ENCODE assay signal across 1 cellular context in genomic region chr3:42012935-42013651, GRCh38.
TF ChIP-seq lines count a peak whose summit lies in the region.

No MANE protein-coding gene starts in this region.

TF ChIP-seq in GM12878, 131 proteins besides CTCF, POLR2A, EP300 and RAD21 (continued from another document and continues in another):
- TF ChIP-seq HSF1 (IDR thresholded peaks at IDR 0.05; ENCODE audit: low read depth, low read length) (no peak), HDAC2 (IDR thresholded peaks at IDR 0.05) (no peak), NFYA (IDR thresholded peaks at IDR 0.05; ENCODE audit: borderline replicate concordance, low read depth, low read length) (no peak), CBX5 (IDR thresholded peaks at IDR 0.05; ENCODE audit: low read depth) (no peak; the same call in 1 of the 2 replicates), RFX5 (IDR thresholded peaks at IDR 0.05; ENCODE audit: low read depth, low read length) (no peak), ZNF217 (IDR thresholded peaks at IDR 0.05) (0 out of 2 replicates have a peak, but pooled peaks have one; percentile 24), PAX8 (IDR thresholded peaks at IDR 0.05) (no peak), TAF1 (IDR thresholded peaks at IDR 0.05; ENCODE audit: borderline replicate concordance, low read depth, low read length) (peak; percentile 67), NBN (IDR thresholded peaks at IDR 0.05) (peak; percentile 88), IKZF2 (IDR thresholded peaks at IDR 0.05) (peak; percentile 71 to 78), POU2F2 (IDR thresholded peaks at IDR 0.05; ENCODE audit: borderline replicate concordance, low read depth, low read length) (peak; percentile 99), NR2C1 (IDR thresholded peaks at IDR 0.05) (no peak), SP1 (IDR thresholded peaks at IDR 0.05; ENCODE audit: low read depth, low read length) (no peak), ZZZ3 (IDR thresholded peaks at IDR 0.05; ENCODE audit: control insufficient read depth, insufficient read length, low read depth) (no peak), EGR1 (IDR thresholded peaks at IDR 0.05; ENCODE audit: borderline replicate concordance in 1 of 2, low read depth in 2 of 2, low read length in 2 of 2) (0 out of 3 replicates have a peak, but pooled peaks of 1 of the 2 experiments have one; percentile 6), ETV6 (conservative IDR thresholded peaks at IDR 0.05 in 1 of 2, IDR thresholded peaks at IDR 0.05 in 1 of 2; ENCODE audit: borderline replicate concordance in 1 of 2, low read depth in 1 of 2) (peak in 1 of 2 experiments; percentile 38; a peak in 1 of 4 replicates), PML (IDR thresholded peaks at IDR 0.05; ENCODE audit: low read length) (peak; percentile 56; the same call in 1 of the 2 replicates), CHD4 (IDR thresholded peaks at IDR 0.05) (no peak), REST (IDR thresholded peaks at IDR 0.05; ENCODE audit: low read depth, low read length) (no peak), NFIC (IDR thresholded peaks at IDR 0.05; ENCODE audit: low read depth, low read length) (no peak), WRNIP1 (IDR thresholded peaks at IDR 0.05; ENCODE audit: borderline replicate concordance, low read depth, low read length) (no peak), SMAD1 (IDR thresholded peaks at IDR 0.05; ENCODE audit: low read depth, partially characterized antibody) (peak; percentile 50), LARP7 (IDR thresholded peaks at IDR 0.05) (peak; percentile 36; the same call in 1 of the 2 replicates), TCF7 (IDR thresholded peaks at IDR 0.05; ENCODE audit: borderline replicate concordance) (no peak), TBL1XR1 (IDR thresholded peaks at IDR 0.05; ENCODE audit: low read depth, low read length) (peak; percentile 13; the same call in 1 of the 2 replicates), EZH2 (IDR thresholded peaks at IDR 0.05; ENCODE audit: borderline replicate concordance, control insufficient read depth, low read depth, low read length) (no peak), E2F8 (IDR thresholded peaks at IDR 0.05; ENCODE audit: low read depth, partially characterized antibody) (no peak), MTA3 (IDR thresholded peaks at IDR 0.05; ENCODE audit: borderline replicate concordance, low read length) (no peak), BCLAF1 (IDR thresholded peaks at IDR 0.05) (no peak), NRF1 (conservative IDR thresholded peaks at IDR 0.05; ENCODE audit: low read depth, low read length) (no peak), ELK1 (IDR thresholded peaks at IDR 0.05; ENCODE audit: low read depth, low read length) (no peak), SIX5 (IDR thresholded peaks at IDR 0.05; ENCODE audit: low read depth, low read length, severe bottlenecking) (no peak), CREB1 (IDR thresholded peaks at IDR 0.05; ENCODE audit: low read depth) (peak; percentile 78), RCOR1 (conservative IDR thresholded peaks at IDR 0.05; ENCODE audit: low read depth, low read length) (no peak), SMARCA5 (IDR thresholded peaks at IDR 0.05) (peak; percentile 93), KLF5 (IDR thresholded peaks at IDR 0.05; ENCODE audit: partially characterized antibody) (no peak), BCL11A (IDR thresholded peaks at IDR 0.05; ENCODE audit: low read depth, low read length) (0 out of 2 replicates have a peak, but pooled peaks have one; percentile 49)
- TF ChIP-seq, protein P1, sequence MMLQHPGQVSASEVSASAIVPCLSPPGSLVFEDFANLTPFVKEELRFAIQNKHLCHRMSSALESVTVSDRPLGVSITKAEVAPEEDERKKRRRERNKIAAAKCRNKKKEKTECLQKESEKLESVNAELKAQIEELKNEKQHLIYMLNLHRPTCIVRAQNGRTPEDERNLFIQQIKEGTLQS (IDR thresholded peaks at IDR 0.05; ENCODE audit: borderline replicate concordance, extremely low read depth, low read depth, low read length) = no peak
- TF ChIP-seq, protein P2, sequence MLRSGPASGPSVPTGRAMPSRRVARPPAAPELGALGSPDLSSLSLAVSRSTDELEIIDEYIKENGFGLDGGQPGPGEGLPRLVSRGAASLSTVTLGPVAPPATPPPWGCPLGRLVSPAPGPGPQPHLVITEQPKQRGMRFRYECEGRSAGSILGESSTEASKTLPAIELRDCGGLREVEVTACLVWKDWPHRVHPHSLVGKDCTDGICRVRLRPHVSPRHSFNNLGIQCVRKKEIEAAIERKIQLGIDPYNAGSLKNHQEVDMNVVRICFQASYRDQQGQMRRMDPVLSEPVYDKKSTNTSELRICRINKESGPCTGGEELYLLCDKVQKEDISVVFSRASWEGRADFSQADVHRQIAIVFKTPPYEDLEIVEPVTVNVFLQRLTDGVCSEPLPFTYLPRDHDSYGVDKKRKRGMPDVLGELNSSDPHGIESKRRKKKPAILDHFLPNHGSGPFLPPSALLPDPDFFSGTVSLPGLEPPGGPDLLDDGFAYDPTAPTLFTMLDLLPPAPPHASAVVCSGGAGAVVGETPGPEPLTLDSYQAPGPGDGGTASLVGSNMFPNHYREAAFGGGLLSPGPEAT (IDR thresholded peaks at IDR 0.05; ENCODE audit: low read depth) = peak; percentile 86; the same call in 1 of the 2 replicates
- TF ChIP-seq, protein P3, sequence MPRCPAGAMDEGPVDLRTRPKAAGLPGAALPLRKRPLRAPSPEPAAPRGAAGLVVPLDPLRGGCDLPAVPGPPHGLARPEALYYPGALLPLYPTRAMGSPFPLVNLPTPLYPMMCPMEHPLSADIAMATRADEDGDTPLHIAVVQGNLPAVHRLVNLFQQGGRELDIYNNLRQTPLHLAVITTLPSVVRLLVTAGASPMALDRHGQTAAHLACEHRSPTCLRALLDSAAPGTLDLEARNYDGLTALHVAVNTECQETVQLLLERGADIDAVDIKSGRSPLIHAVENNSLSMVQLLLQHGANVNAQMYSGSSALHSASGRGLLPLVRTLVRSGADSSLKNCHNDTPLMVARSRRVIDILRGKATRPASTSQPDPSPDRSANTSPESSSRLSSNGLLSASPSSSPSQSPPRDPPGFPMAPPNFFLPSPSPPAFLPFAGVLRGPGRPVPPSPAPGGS (IDR thresholded peaks at IDR 0.05; ENCODE audit: borderline replicate concordance, insufficient read depth, low read depth, low read length, poor library complexity, severe bottlenecking) = no peak
- TF ChIP-seq, protein P4, sequence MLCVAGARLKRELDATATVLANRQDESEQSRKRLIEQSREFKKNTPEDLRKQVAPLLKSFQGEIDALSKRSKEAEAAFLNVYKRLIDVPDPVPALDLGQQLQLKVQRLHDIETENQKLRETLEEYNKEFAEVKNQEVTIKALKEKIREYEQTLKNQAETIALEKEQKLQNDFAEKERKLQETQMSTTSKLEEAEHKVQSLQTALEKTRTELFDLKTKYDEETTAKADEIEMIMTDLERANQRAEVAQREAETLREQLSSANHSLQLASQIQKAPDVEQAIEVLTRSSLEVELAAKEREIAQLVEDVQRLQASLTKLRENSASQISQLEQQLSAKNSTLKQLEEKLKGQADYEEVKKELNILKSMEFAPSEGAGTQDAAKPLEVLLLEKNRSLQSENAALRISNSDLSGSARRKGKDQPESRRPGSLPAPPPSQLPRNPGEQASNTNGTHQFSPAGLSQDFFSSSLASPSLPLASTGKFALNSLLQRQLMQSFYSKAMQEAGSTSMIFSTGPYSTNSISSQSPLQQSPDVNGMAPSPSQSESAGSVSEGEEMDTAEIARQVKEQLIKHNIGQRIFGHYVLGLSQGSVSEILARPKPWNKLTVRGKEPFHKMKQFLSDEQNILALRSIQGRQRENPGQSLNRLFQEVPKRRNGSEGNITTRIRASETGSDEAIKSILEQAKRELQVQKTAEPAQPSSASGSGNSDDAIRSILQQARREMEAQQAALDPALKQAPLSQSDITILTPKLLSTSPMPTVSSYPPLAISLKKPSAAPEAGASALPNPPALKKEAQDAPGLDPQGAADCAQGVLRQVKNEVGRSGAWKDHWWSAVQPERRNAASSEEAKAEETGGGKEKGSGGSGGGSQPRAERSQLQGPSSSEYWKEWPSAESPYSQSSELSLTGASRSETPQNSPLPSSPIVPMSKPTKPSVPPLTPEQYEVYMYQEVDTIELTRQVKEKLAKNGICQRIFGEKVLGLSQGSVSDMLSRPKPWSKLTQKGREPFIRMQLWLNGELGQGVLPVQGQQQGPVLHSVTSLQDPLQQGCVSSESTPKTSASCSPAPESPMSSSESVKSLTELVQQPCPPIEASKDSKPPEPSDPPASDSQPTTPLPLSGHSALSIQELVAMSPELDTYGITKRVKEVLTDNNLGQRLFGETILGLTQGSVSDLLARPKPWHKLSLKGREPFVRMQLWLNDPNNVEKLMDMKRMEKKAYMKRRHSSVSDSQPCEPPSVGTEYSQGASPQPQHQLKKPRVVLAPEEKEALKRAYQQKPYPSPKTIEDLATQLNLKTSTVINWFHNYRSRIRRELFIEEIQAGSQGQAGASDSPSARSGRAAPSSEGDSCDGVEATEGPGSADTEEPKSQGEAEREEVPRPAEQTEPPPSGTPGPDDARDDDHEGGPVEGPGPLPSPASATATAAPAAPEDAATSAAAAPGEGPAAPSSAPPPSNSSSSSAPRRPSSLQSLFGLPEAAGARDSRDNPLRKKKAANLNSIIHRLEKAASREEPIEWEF (IDR thresholded peaks at IDR 0.05; ENCODE audit: insufficient replicate concordance, low read depth, low read length) = no peak
